Comparison of ENCODE assay signal across 8 cellular contexts in the genomic region with DNA sequence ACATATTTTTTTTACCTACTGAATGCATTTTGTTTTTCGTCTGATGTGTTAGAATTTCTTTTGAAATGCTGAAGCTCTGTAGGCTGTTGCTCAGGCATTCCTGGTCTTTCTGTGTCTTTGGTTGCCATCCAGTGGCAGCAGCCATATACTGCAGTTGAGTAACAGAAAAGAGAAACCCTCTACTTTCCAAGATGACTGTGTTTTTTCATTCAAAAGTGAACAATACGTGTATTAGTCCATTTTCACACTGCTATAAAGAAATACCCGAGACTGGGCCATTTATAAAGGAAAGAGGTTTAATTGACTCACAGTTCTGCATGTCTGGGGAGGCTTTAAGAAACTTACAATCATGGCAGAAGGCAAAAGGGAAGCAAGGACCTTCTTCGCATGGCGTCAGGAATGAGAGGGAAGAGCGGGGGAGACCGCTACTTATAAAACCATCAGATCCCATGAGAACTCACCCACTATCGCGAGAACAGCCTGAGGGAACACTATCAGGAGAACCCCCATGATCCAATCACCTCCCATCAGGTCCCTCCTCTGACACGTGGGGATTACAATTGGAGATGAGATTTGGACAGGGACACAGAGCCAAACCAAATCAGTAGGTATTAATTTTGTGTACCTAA. TPM values are rescaled to one million over a fixed set of nuclear protein-coding genes. Genes with fewer than 3 reads are reported as not detected.
DNase-seq lines count a peak whose midpoint lies in the region; ATAC-seq, FAIRE-seq and TF ChIP-seq lines count a peak whose summit lies in the region.

No MANE protein-coding gene starts in this region.

- intact Hi-C loops in vagina (cut with DNase I), result loop anchor here (10.0 kb wide), 1 partner anchor 363 kb away; a partner anchor contains a TSS

- H3K27ac ChIP-seq in vagina, result no peak overlapping the region

- TF ChIP-seq RAD21 in Ishikawa (IDR thresholded peaks at IDR 0.05; ENCODE audit: low read depth), result peak; percentile 89

- TF ChIP-seq EP300 in Ishikawa (IDR thresholded peaks at IDR 0.05; ENCODE audit: borderline replicate concordance), result no peak

- H3K4me3 ChIP-seq in fibroblast of villous mesenchyme (ENCODE audit: low read depth, low read length) (peak overlapping the region; percentile 49), vagina (peak overlapping the region; percentile 13 to 14)

- FAIRE-seq in RCC 7860 (lab: Jason Lieb, UNC), result peak; percentile 71

- peak; percentile 38 for ATAC-seq in GM18861 (IDR thresholded peaks at IDR 0.05; ENCODE audit: unreplicated experiment)

- peaks cover 8% of the 10 kb centered on the region for H3K4me1 ChIP-seq in vagina

- DNase-seq in Ammon's horn (ENCODE audit: low spot score) (peak; percentile 87), RCC 7860 (ENCODE audit: low spot score) (peak; percentile 69), fibroblast of villous mesenchyme (ENCODE audit: low read depth) (peak; percentile 83), occipital lobe (lab: John Stamatoyannopoulos, UW) (peak; percentile 32), vagina (ENCODE audit: extremely low spot score in 2 of 2) (no peak)
- peak; percentile 52 for DNase-seq in activated effector memory CD4-positive, alpha-beta T cell treated with Interleukin-2 at 50 U/mL for 16 hours

- no peaks in the 10 kb centered on the region for H3K27me3 ChIP-seq in vagina

- H3K9me3 ChIP-seq in vagina, result no peaks in the 10 kb centered on the region

- TF ChIP-seq CTCF in fibroblast of villous mesenchyme (IDR thresholded peaks at IDR 0.05; ENCODE audit: insufficient read depth, low read depth, low read length) (peak; percentile 88), vagina (IDR thresholded peaks at IDR 0.05) (peak; percentile 51 to 75 (median 57))

- no peak for TF ChIP-seq POLR2A in vagina (IDR thresholded peaks at IDR 0.05)

- H3K36me3 ChIP-seq in vagina, result no peaks in the 10 kb centered on the region

TF ChIP-seq in Ishikawa, 13 proteins besides CTCF, POLR2A, EP300 and RAD21:
- no peak for TF ChIP-seq CREB1 (IDR thresholded peaks at IDR 0.05; ENCODE audit: low read depth)
- no peak for TF ChIP-seq CEBPB (IDR thresholded peaks at IDR 0.05)
- no peak for TF ChIP-seq TCF12 (IDR thresholded peaks at IDR 0.05; ENCODE audit: low read depth)
- TF ChIP-seq FOXM1 (IDR thresholded peaks at IDR 0.05; ENCODE audit: borderline replicate concordance, low read depth), result 0 out of 2 replicates have a peak, but pooled peaks have one; percentile 11
- TF ChIP-seq YY1 (IDR thresholded peaks at IDR 0.05; ENCODE audit: low read depth), result peak; percentile 70; the same call in 1 of the 2 replicates
- no peak for TF ChIP-seq TEAD4 (IDR thresholded peaks at IDR 0.05)
- TF ChIP-seq, protein P1, sequence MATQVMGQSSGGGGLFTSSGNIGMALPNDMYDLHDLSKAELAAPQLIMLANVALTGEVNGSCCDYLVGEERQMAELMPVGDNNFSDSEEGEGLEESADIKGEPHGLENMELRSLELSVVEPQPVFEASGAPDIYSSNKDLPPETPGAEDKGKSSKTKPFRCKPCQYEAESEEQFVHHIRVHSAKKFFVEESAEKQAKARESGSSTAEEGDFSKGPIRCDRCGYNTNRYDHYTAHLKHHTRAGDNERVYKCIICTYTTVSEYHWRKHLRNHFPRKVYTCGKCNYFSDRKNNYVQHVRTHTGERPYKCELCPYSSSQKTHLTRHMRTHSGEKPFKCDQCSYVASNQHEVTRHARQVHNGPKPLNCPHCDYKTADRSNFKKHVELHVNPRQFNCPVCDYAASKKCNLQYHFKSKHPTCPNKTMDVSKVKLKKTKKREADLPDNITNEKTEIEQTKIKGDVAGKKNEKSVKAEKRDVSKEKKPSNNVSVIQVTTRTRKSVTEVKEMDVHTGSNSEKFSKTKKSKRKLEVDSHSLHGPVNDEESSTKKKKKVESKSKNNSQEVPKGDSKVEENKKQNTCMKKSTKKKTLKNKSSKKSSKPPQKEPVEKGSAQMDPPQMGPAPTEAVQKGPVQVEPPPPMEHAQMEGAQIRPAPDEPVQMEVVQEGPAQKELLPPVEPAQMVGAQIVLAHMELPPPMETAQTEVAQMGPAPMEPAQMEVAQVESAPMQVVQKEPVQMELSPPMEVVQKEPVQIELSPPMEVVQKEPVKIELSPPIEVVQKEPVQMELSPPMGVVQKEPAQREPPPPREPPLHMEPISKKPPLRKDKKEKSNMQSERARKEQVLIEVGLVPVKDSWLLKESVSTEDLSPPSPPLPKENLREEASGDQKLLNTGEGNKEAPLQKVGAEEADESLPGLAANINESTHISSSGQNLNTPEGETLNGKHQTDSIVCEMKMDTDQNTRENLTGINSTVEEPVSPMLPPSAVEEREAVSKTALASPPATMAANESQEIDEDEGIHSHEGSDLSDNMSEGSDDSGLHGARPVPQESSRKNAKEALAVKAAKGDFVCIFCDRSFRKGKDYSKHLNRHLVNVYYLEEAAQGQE (IDR thresholded peaks at IDR 0.05; ENCODE audit: low read depth), result no peak

RNA-seq across cellular contexts. Expression of a gene that starts 4.7 kb away (rescaled TPM):
- total RNA-seq in fibroblast of villous mesenchyme (32.9 and 33.7 TPM in 2 replicates), occipital lobe (39.9 TPM), vagina (68.0 TPM)

Comparison
In these comparisons a context has a peak if more than half of its experiments do, and no peak if none do; other contexts are left out.
1. DNase-seq: peak in Ammon's horn (single experiment), RCC 7860 (single experiment), activated effector memory CD4-positive, alpha-beta T cell treated with Interleukin-2 at 50 U/mL for 16 hours (single experiment), fibroblast of villous mesenchyme (single experiment) and occipital lobe (single experiment); none in vagina (0 of 2).